In the genomic region with DNA sequence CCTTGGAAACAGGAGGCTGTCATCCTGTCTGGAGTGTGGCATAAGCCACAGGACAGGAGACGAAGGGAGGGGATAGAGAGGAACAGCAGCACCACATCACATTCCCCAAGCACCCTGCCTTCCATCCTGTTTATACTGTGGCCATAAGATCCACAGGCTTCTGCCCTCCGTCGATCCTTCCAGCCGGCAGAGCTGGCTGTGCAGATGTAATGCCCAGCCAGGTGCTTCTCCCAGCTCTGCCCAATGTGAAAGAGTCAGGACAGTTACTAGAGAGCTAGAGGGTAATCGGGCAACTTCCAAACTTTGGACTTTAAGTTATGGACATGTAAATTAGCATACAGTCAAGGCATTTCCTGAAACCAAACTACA, we compare ENCODE assay signal across 15 cellular contexts.
A peak's percentile ranks its signal among the peaks of the same experiment; 100 is the strongest.
DNase-seq lines count a peak whose midpoint lies in the region; ATAC-seq, FAIRE-seq and TF ChIP-seq lines count a peak whose summit lies in the region.
"Had no signal": no experiment of that assay in that cellular context is flagged by ENCODE, and none has a peak within 500 bp of the region (broad histone marks: within the 10 kb centered on the region; RNA-seq: fewer than 3 reads in every experiment).

No MANE protein-coding gene starts in this region.

- H3K9me3 ChIP-seq in body of pancreas (no peaks in the 10 kb centered on the region), small intestine (ENCODE audit: control insufficient read depth, low read depth) (no peaks in the 10 kb centered on the region)
- H3K9me3 ChIP-seq: MG63 had no signal

- DNase-seq in G401 (ENCODE audit: low spot score) (peak; percentile 32), body of pancreas (no peak), kidney tubule cell (ENCODE audit: low spot score) (peak; percentile 33), small intestine (peak; percentile 83), NCI-H2029 treated with DMSO at 0.1 percent for 48 hours (lab: John Stamatoyannopoulos, UW) (no peak), NOMO-1 treated with dmso at 0.1 percent for 144 hours (lab: John Stamatoyannopoulos, UW; ENCODE audit: unreplicated experiment) (no peak), ACHN (no peak)
- DNase-seq: CD4-positive, CD25-positive, alpha-beta regulatory T cell; GF-D8; MG63; NCI-H1092 treated with DMSO at 0.1 percent for 48 hours; NCI-H187 treated with DMSO at 0.1 percent for 48 hours; NCI-H446 treated with DMSO at 0.1 percent for 48 hours had no signal

- 16 to 18% methylated on average over 5 of the region's 5 CpGs for WGBS in body of pancreas, 2 donors
- 6 to 29% (median 18%) methylated on average over 5 of the region's 5 CpGs for WGBS in small intestine, 3 donors

- TF ChIP-seq CTCF in body of pancreas (IDR thresholded peaks at IDR 0.05) = no peak

- H3K27me3 ChIP-seq in body of pancreas (no peaks in the 10 kb centered on the region), small intestine (ENCODE audit: control insufficient read depth in 2 of 2, insufficient read depth in 2 of 2, low read length in 2 of 2) (no peaks in the 10 kb centered on the region)
- H3K27me3 ChIP-seq: MG63 had no signal

- intact Hi-C loops in body of pancreas (cut with DNase I) = no loop called here

- ATAC-seq in body of pancreas (peak; percentile 54), HG03460 (IDR thresholded peaks at IDR 0.05; ENCODE audit: unreplicated experiment) (no peak)

- in situ Hi-C loops in G401 (cut with HindIII; ENCODE audit: low sequenced_read_pairs) = no loop called here
- in situ Hi-C loops in ACHN (cut with HindIII; ENCODE audit: low pct_ligation_motif_present, low pct_unique_long_range_greater_than_20kb, low sequenced_read_pairs) = no loop called here

- no peak overlapping the region for H3K4me3 ChIP-seq in body of pancreas
- H3K4me3 ChIP-seq in small intestine (ENCODE audit: low read depth in 1 of 2, low read length in 2 of 2) = peak overlapping the region in 1 of 2 donors; percentile 8
- H3K4me3 ChIP-seq: MG63 had no signal

- H3K27ac ChIP-seq in body of pancreas (peak overlapping the region; percentile 29 to 65 (median 64)), small intestine (ENCODE audit: low read depth in 1 of 2, low read length in 1 of 2) (peak overlapping the region; percentile 21 to 76)

- FAIRE-seq in small intestine (lab: Jason Lieb, UNC) = no peak
- FAIRE-seq: H54 had no signal

- TF ChIP-seq POLR2A in body of pancreas (IDR thresholded peaks at IDR 0.05) = no peak

- H3K4me1 ChIP-seq in body of pancreas (peaks cover 24% of the 10 kb centered on the region), small intestine (ENCODE audit: control insufficient read depth in 2 of 2, insufficient read depth in 1 of 2, low read depth in 1 of 2, low read length in 1 of 2) (peaks cover 0 to 3% of the 10 kb centered on the region in 2 donors)

- H3K36me3 ChIP-seq in body of pancreas (replicated peaks in 1 of 2; ENCODE audit: insufficient read depth in 1 of 2, low read depth in 2 of 2) (no peaks in the 10 kb centered on the region), small intestine (ENCODE audit: control insufficient read depth in 2 of 2, insufficient read depth in 2 of 2, low read length in 2 of 2) (no peaks in the 10 kb centered on the region)
- H3K36me3 ChIP-seq: MG63 had no signal

Comparison
In these comparisons a context has a peak if more than half of its experiments do, and no peak if none do; other contexts are left out.
1. DNase-seq: peak in G401 (single experiment), kidney tubule cell (single experiment) and small intestine (single experiment); none in body of pancreas (0 of 4), NCI-H2029 treated with DMSO at 0.1 percent for 48 hours (single experiment), NOMO-1 treated with dmso at 0.1 percent for 144 hours (single experiment) and ACHN (single experiment).